Comparison of ENCODE assay signal across 10 cellular contexts in genomic region chr6:111844921-111845320, GRCh38. TPM values are rescaled to one million over a fixed set of nuclear protein-coding genes. Genes with fewer than 3 reads are reported as not detected.
DNase-seq lines count a peak whose midpoint lies in the region; ATAC-seq and TF ChIP-seq lines count a peak whose summit lies in the region.
"Had no signal": no experiment of that assay in that cellular context is flagged by ENCODE, and none has a peak within 500 bp of the region (broad histone marks: within the 10 kb centered on the region; RNA-seq: fewer than 3 reads in every experiment).

No MANE protein-coding gene starts in this region.

- peak overlapping the region; percentile 50 for H3K27ac Mint-ChIP-seq in chondrocyte (ENCODE audit: unreplicated experiment)
- no peak overlapping the region for H3K27ac Mint-ChIP-seq in naive thymus-derived CD8-positive, alpha-beta T cell

- H3K27me3 Mint-ChIP-seq in chondrocyte (ENCODE audit: low read depth) = no peaks in the 10 kb centered on the region
- H3K27me3 Mint-ChIP-seq in naive thymus-derived CD8-positive, alpha-beta T cell = no peaks in the 10 kb centered on the region

- H3K36me3 Mint-ChIP-seq in chondrocyte (ENCODE audit: low read depth) = no peaks in the 10 kb centered on the region
- peaks cover 0 to 15% (median 0%) of the 10 kb centered on the region in 3 donors for H3K36me3 Mint-ChIP-seq in naive thymus-derived CD8-positive, alpha-beta T cell

- no peaks in the 10 kb centered on the region for H3K9me3 Mint-ChIP-seq in chondrocyte (ENCODE audit: low read depth)
- H3K9me3 Mint-ChIP-seq in naive thymus-derived CD8-positive, alpha-beta T cell = no peaks in the 10 kb centered on the region

- POLR2A ChIA-PET in naive thymus-derived CD8-positive, alpha-beta T cell (lab: Charles Lee) = interaction anchor here (1.2 to 1.3 kb wide), 3 partner anchors 14 to 198 kb away, joined by 3 to 4 read pairs (median 4); no protein-coding TSS in a partner anchor

- H3K4me1 Mint-ChIP-seq in chondrocyte (ENCODE audit: low read depth) = peaks cover 12% of the 10 kb centered on the region
- peaks cover 12 to 54% (median 32%) of the 10 kb centered on the region in 4 donors for H3K4me1 Mint-ChIP-seq in naive thymus-derived CD8-positive, alpha-beta T cell

- H3K4me3 Mint-ChIP-seq in chondrocyte (ENCODE audit: unreplicated experiment) = no peak overlapping the region
- H3K4me3 Mint-ChIP-seq in naive thymus-derived CD8-positive, alpha-beta T cell = peak overlapping the region in 6 of 10 donors; percentile 32 to 77 (median 72)

- peak; percentile 55 for TF ChIP-seq CTCF in chondrocyte (IDR thresholded peaks at IDR 0.05)

- DNase-seq in chondrocyte (ENCODE audit: low spot score) (no peak), HT-29 (ENCODE audit: low spot score) (no peak)
- no peak for DNase-seq in naive thymus-derived CD8-positive, alpha-beta T cell
- no peak for DNase-seq in activated CD4-positive, CD25-positive, alpha-beta regulatory T cell treated with anti-CD3 and anti-CD28 coated beads, Interleukin-2, amount 50 U/mL, for 72 hours
- DNase-seq: activated CD4-positive, alpha-beta T cell treated with anti-CD3 and anti-CD28 coated beads for 48 hours; NCI-H187 treated with DMSO at 0.1 percent for 48 hours had no signal

- ATAC-seq in GM18517 (IDR thresholded peaks at IDR 0.05; ENCODE audit: unreplicated experiment) (peak; percentile 31), HG03354 (IDR thresholded peaks at IDR 0.05; ENCODE audit: poor library complexity, severe bottlenecking, unreplicated experiment) (peak; percentile 25), HG02642 (IDR thresholded peaks at IDR 0.05; ENCODE audit: poor library complexity, unreplicated experiment) (no peak), HG03342 (IDR thresholded peaks at IDR 0.05; ENCODE audit: unreplicated experiment) (no peak)
- ATAC-seq in naive thymus-derived CD8-positive, alpha-beta T cell = no peak

RNA-seq across cellular contexts. Expression of gene FYN, which starts 28.3 kb away (rescaled TPM):
- 79.1 to 111 TPM (median 109 TPM) in 3 replicates for total RNA-seq in chondrocyte
- 100 to 1,000 TPM; 521 to 531 TPM for total RNA-seq in naive thymus-derived CD8-positive, alpha-beta T cell
- polyA plus RNA-seq in naive thymus-derived CD8-positive, alpha-beta T cell = 100 to 1,000 TPM; 159 to 317 (median 317) TPM
- total RNA-seq in HT-29 (2014; rRNA removed; shearing (Covaris generic)) = 10.9 and 13.9 TPM in 2 replicates

Comparison
In these comparisons a context has a peak if more than half of its experiments do, and no peak if none do; other contexts are left out.
1. ATAC-seq: peak in GM18517 (single experiment) and HG03354 (single experiment); none in naive thymus-derived CD8-positive, alpha-beta T cell (0 of 2), HG02642 (single experiment) and HG03342 (single experiment).